In genomic region chr10:110254467-110254866, GRCh38 we compare ENCODE assay signal across 23 cellular contexts.
"Had no signal": no experiment of that assay in that cellular context is flagged by ENCODE, and none has a peak within 500 bp of the region (broad histone marks: within the 10 kb centered on the region; RNA-seq: fewer than 3 reads in every experiment).

No MANE protein-coding gene starts in this region.

- H3K27ac Mint-ChIP-seq: activated CD8-positive, alpha-beta memory T cell treated with anti-CD3 and anti-CD28 coated beads, Interleukin-2, amount 10 ng/mL, durations not matched to agents 7 days and 5 days; activated T-cell treated with anti-CD3 and anti-CD28 coated beads, Interleukin-2, amount 50 U/mL, for 72 hours had no signal

- ATAC-seq: activated CD8-positive, alpha-beta memory T cell treated with anti-CD3 and anti-CD28 coated beads, Interleukin-2, amount 10 ng/mL, durations not matched to agents 7 days and 5 days; activated naive CD4-positive, alpha-beta T cell treated with anti-CD3 and anti-CD28 coated beads, Interleukin-2, amount 50 U/mL, for 72 hours; activated T-cell treated with anti-CD3 and anti-CD28 coated beads, Interleukin-2, amount 50 U/mL, for 72 hours; Panc1; Right ventricle myocardium inferior had no signal

- H3K27me3 ChIP-seq: brain microvascular endothelial cell, cardiac muscle cell, MG63, SJCRH30 had no signal

- H3K9ac ChIP-seq: KMS-11, SK-N-SH had no signal

- H3K4me3 ChIP-seq: cardiac muscle cell, MG63, SJCRH30 had no signal

- H3K4me1 ChIP-seq: SJCRH30 had no signal

- H3K9me3 ChIP-seq: MG63, SJCRH30, SK-N-SH had no signal

- H3K4me2 ChIP-seq: KMS-11, SK-N-SH had no signal

- H3K36me3 ChIP-seq: brain microvascular endothelial cell, MG63, SJCRH30 had no signal

- H3K9me3 Mint-ChIP-seq: activated T-cell treated with anti-CD3 and anti-CD28 coated beads, Interleukin-2, amount 50 U/mL, for 72 hours had no signal

- H3K9me2 ChIP-seq: SK-N-SH had no signal

- H3K4me3 Mint-ChIP-seq: activated CD8-positive, alpha-beta memory T cell treated with anti-CD3 and anti-CD28 coated beads, Interleukin-2, amount 10 ng/mL, durations not matched to agents 7 days and 5 days had no signal

- DNase-seq: activated CD4-positive, alpha-beta T cell treated with anti-CD3 and anti-CD28 coated beads, Interleukin-2, amount 50 U/mL, for 48 hours; activated CD4-positive, CD25-positive, alpha-beta regulatory T cell; activated CD8-positive, alpha-beta memory T cell treated with anti-CD3 and anti-CD28 coated beads, Interleukin-2, amount 10 ng/mL, durations not matched to agents 7 days and 5 days; activated T-cell treated with anti-CD3 and anti-CD28 coated beads, Interleukin-2, amount 50 U/mL, for 72 hours; brain microvascular endothelial cell; cerebellar nuclear complex; MG63; NCI-H1105; NCI-H1436; NCI-H1694 treated with DMSO at 0.1 percent for 48 hours; NCI-H2029 treated with DMSO at 0.1 percent for 48 hours; NCI-H510A treated with DMSO at 0.1 percent for 48 hours; NCI-H69; NK-92 treated with Interleukin-12 subunit alpha and Interleukin-12 subunit beta, amount 100 ng/mL, for 24 hours; OCI-M1; RPMI8226; SJCRH30; SK-N-SH had no signal
